In the genomic region with DNA sequence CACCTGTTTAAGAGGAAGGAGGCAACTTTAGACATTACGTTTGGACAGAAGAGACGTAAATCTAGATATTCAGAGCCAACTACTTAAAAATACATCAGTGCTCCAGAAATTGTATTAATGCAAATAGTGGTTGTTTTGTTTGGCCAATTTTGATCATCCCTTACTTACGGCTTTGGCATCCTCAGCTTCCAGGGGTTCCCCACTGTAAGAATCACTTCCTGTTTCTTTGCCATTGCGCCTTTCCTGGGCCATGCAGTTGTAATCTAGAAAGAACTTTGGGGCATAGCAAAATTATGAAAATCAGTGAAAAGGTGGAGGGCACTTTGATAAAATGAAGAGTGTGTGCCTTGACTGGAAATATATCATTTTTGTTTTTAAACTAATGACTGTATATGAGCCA, we compare ENCODE assay signal across 20 cellular contexts.
"Had no signal": no experiment of that assay in that cellular context is flagged by ENCODE, and none has a peak within 500 bp of the region (broad histone marks: within the 10 kb centered on the region; RNA-seq: fewer than 3 reads in every experiment).

No MANE protein-coding gene starts in this region.

- ATAC-seq: Right ventricle myocardium inferior, SK-N-SH treated with all-trans-retinoic acid at 6 μM for 48 hours had no signal

- DNase-seq: KBM-7, MV-4-11, NCI-H1048, NCI-H1105, NCI-H1417, NCI-H1436 treated with DMSO at 0.1 percent for 48 hours, NCI-H1694, NCI-H1930, NCI-H2081, NCI-H2107, NCI-H2227 treated with DMSO at 0.1 percent for 48 hours, NCI-H524 treated with DMSO at 0.1 percent for 48 hours, NCI-H69, NCI-H774, PC-9, Peyer's patch, SHP77 treated with DMSO at 0.1 percent for 48 hours, SJCRH30 had no signal
